20 cellular contexts compared by ENCODE assay signal in the genomic region with DNA sequence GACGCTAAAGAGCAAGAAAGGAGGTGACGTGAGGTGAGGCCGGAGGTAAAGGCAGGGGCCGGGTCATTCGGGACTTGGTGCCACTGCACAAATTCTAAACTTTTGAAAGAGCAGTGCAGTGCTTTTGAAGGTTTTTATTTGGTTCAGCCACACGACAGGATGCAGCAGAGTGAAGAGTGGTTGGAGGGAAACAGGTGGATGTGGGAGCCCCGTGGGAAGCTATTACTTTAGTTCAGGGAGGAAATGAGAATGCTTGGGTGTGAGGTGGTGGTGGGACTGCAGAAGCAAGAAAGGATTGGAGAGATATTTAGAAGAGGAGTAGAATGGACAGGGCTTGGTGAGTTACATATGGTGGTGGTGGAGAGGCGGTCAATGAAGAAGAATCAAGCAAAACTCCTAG.
"Had no signal": no experiment of that assay in that cellular context is flagged by ENCODE, and none has a peak within 500 bp of the region (broad histone marks: within the 10 kb centered on the region; RNA-seq: fewer than 3 reads in every experiment).

No MANE protein-coding gene starts in this region.

- H3K4me3 ChIP-seq: dorsolateral prefrontal cortex, prostate gland, right lobe of liver, testis, tibial nerve, upper lobe of right lung, vagina had no signal

- H3K27me3 ChIP-seq: dorsolateral prefrontal cortex, right lobe of liver, testis, tibial nerve, upper lobe of right lung, vagina had no signal

- H3K36me3 Mint-ChIP-seq: stimulated activated effector memory CD8-positive, alpha-beta T cell treated with anti-CD3 and anti-CD28 coated beads, Interleukin-12 subunit alpha, Interleukin-12 subunit beta, amount 100 ng/mL, for 72 hours had no signal

- DNase-seq: dorsolateral prefrontal cortex; effector CD8-positive, alpha-beta T cell; glutamatergic neuron; islet precursor cell; mammary epithelial cell; naive thymus-derived CD4-positive, alpha-beta T cell; nephron progenitor cell; right lobe of liver; stimulated activated CD4-positive, alpha-beta T cell treated with anti-CD3 and anti-CD28 coated beads, Interleukin-4, amount 100 ng/mL, for 1 hour; stimulated activated CD8-positive, alpha-beta memory T cell treated with anti-CD3 and anti-CD28 coated beads, Interleukin-4, amount 100 ng/mL, for 48 hours; testis; upper lobe of right lung had no signal

- H3K27me3 Mint-ChIP-seq: stimulated activated naive CD8-positive, alpha-beta T cell treated with anti-CD3 and anti-CD28 coated beads, Interleukin-15, Interleukin-2, amounts not matched to agents 100 ng/mL and 50 ng/mL, for 24 hours had no signal

- H3K27ac Mint-ChIP-seq: naive thymus-derived CD4-positive, alpha-beta T cell; nephron progenitor cell; stimulated activated effector memory CD8-positive, alpha-beta T cell treated with anti-CD3 and anti-CD28 coated beads, Interleukin-12 subunit alpha, Interleukin-12 subunit beta, amount 100 ng/mL, for 72 hours; stimulated activated naive CD8-positive, alpha-beta T cell treated with anti-CD3 and anti-CD28 coated beads, Interleukin-15, Interleukin-2, amounts not matched to agents 100 ng/mL and 50 ng/mL, for 24 hours had no signal

- H3K4me3 Mint-ChIP-seq: naive thymus-derived CD4-positive, alpha-beta T cell; nephron progenitor cell; stimulated activated effector memory CD8-positive, alpha-beta T cell treated with anti-CD3 and anti-CD28 coated beads, Interleukin-12 subunit alpha, Interleukin-12 subunit beta, amount 100 ng/mL, for 72 hours; stimulated activated naive CD8-positive, alpha-beta T cell treated with anti-CD3 and anti-CD28 coated beads, Interleukin-15, Interleukin-2, amounts not matched to agents 100 ng/mL and 50 ng/mL, for 24 hours had no signal

- H3K27ac ChIP-seq: dorsolateral prefrontal cortex, parathyroid adenoma, prostate gland, right lobe of liver, testis, tibial nerve, upper lobe of right lung, vagina had no signal

- H3K4me1 ChIP-seq: prostate gland, right lobe of liver, testis, tibial nerve, upper lobe of right lung, vagina had no signal

- H3K9me3 Mint-ChIP-seq: naive thymus-derived CD4-positive, alpha-beta T cell; nephron progenitor cell; stimulated activated effector memory CD8-positive, alpha-beta T cell treated with anti-CD3 and anti-CD28 coated beads, Interleukin-12 subunit alpha, Interleukin-12 subunit beta, amount 100 ng/mL, for 72 hours; stimulated activated naive CD8-positive, alpha-beta T cell treated with anti-CD3 and anti-CD28 coated beads, Interleukin-15, Interleukin-2, amounts not matched to agents 100 ng/mL and 50 ng/mL, for 24 hours had no signal

- H3K36me3 ChIP-seq: prostate gland, vagina had no signal

- ATAC-seq: esophagus mucosa; left lobe of liver; naive thymus-derived CD4-positive, alpha-beta T cell; right lobe of liver; stimulated activated effector memory CD8-positive, alpha-beta T cell treated with anti-CD3 and anti-CD28 coated beads, Interleukin-12 subunit alpha, Interleukin-12 subunit beta, amount 100 ng/mL, for 72 hours; upper lobe of right lung had no signal

- H3K9ac ChIP-seq: parathyroid adenoma had no signal

- H3K9me3 ChIP-seq: prostate gland, right lobe of liver, testis, tibial nerve, upper lobe of right lung, vagina had no signal
